1 cellular context compared by ENCODE assay signal in the genomic region with DNA sequence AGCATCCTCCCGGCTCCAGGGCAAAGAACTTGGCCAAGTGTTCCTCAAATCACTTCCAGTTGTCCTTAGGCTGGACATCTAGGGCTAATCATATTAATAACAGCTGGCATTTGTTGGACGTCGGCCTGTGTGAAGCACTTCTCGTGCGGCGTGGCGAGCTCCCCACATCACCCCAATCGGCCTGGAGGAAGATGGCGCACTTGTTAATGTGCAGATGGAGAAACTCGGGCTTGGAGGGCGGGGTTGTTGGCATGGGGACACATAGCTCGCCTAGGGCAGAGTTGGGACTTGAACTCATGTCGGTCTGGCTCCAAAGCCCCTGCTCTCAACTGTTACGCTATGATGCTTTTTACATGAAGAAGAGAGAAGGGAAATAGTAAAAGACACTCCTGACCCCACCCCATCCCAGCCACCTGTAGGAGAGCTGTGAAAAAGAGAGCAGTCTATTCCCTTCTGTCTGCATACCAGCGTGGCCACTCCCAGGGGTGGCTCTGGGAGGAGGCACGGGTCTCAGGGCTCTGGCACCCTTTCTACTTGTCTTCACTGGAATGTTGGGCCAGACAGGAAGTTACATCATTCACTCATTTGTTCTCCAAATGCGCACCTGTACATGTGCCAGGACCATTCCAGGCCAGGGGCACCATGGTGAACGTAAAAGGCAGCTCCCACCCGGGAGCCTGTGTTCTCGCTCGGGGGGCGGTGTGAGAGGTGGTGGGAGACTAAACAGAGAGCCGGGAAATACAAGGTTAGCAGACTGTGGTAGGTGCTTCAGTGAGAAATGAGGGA.
TF ChIP-seq lines count a peak whose summit lies in the region.

No MANE protein-coding gene starts in this region.

TF ChIP-seq in GM23338, 12 proteins besides CTCF, POLR2A, EP300 and RAD21:
- TF ChIP-seq, protein P1, sequence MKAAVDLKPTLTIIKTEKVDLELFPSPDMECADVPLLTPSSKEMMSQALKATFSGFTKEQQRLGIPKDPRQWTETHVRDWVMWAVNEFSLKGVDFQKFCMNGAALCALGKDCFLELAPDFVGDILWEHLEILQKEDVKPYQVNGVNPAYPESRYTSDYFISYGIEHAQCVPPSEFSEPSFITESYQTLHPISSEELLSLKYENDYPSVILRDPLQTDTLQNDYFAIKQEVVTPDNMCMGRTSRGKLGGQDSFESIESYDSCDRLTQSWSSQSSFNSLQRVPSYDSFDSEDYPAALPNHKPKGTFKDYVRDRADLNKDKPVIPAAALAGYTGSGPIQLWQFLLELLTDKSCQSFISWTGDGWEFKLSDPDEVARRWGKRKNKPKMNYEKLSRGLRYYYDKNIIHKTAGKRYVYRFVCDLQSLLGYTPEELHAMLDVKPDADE (IDR thresholded peaks at IDR 0.05) = no peak
TF ChIP-seq in GM23338: peak in this region for 0.
